In the genomic region with DNA sequence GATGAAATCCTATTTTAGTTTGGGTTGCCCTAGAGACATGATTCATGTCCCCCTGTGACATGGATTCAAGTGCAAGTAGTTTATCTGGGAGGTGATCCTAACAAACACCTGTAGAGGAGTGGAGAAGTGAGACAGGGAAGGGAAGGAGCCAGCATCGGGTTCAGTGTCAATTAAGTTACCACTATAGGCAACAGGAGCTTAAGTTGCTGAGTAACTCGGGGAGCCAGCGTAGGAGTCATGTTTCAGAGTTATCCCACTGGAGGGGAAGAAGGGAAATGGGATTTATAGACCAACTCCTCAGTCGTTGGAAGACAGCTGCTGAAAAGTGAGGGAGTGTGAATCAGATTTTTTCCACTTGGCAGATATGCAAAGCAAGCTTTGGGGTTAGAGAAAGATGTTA, we compare ENCODE assay signal across 12 cellular contexts. TPM values are rescaled to one million over a fixed set of nuclear protein-coding genes. Genes with fewer than 3 reads are reported as not detected.
DNase-seq lines count a peak whose midpoint lies in the region; TF ChIP-seq lines count a peak whose summit lies in the region.
"Had no signal": no experiment of that assay in that cellular context is flagged by ENCODE, and none has a peak within 500 bp of the region (broad histone marks: within the 10 kb centered on the region; RNA-seq: fewer than 3 reads in every experiment).

No MANE protein-coding gene starts in this region.

- H3K36me3 ChIP-seq in fibroblast of lung (ENCODE audit: control insufficient read depth, insufficient read depth, low read length) = no peaks in the 10 kb centered on the region
- H3K36me3 ChIP-seq: breast epithelium had no signal

- TF ChIP-seq CTCF in fibroblast of lung (conservative IDR thresholded peaks at IDR 0.05 in 1 of 2, IDR thresholded peaks at IDR 0.05 in 1 of 2; ENCODE audit: low read depth in 1 of 2, low read length in 2 of 2) = no peak

- peaks cover 6% of the 10 kb centered on the region for H3K4me1 ChIP-seq in fibroblast of lung (ENCODE audit: control insufficient read depth, extremely low read depth, insufficient read depth, low read length)
- H3K4me1 ChIP-seq: breast epithelium had no signal

- H3K4me3 ChIP-seq in fibroblast of lung (replicated peaks in 1 of 4; ENCODE audit: control extremely low read depth in 1 of 4, insufficient read depth in 1 of 4, low read depth in 3 of 4, low read length in 4 of 4) = no peak overlapping the region
- H3K4me3 ChIP-seq: breast epithelium, psoas muscle had no signal

- peak overlapping the region; percentile 16 for H3K27ac ChIP-seq in fibroblast of lung (ENCODE audit: insufficient read depth, low read length)
- H3K27ac ChIP-seq: breast epithelium, psoas muscle had no signal

- H3K9me3 ChIP-seq in fibroblast of lung (ENCODE audit: control insufficient read depth, insufficient read depth, low read depth, low read length) = no peaks in the 10 kb centered on the region
- H3K9me3 ChIP-seq: breast epithelium, psoas muscle had no signal

- H3K4me2 ChIP-seq in fibroblast of lung (ENCODE audit: extremely low read depth, insufficient read depth, low read length) = peak overlapping the region; percentile 35

- DNase-seq in NCI-H2171 treated with DMSO at 0.1 percent for 48 hours (lab: John Stamatoyannopoulos, UW) (peak; percentile 9), NCI-H2171 (lab: John Stamatoyannopoulos, UW) (no peak), NCI-H69 (lab: John Stamatoyannopoulos, UW) (peak; percentile 4), fibroblast of lung (ENCODE audit: low read depth in 2 of 2) (peak; percentile 77 to 84), non-pigmented ciliary epithelial cell (ENCODE audit: low read depth) (peak; percentile 26), inferior parietal cortex (ENCODE audit: extremely low spot score) (no peak), GF-D8 (lab: John Stamatoyannopoulos, UW) (no peak), anterior cingulate cortex (lab: John Stamatoyannopoulos, UW) (no peak)
- DNase-seq: 8988T, MV-4-11, psoas muscle had no signal

- H3K9ac ChIP-seq in fibroblast of lung (ENCODE audit: insufficient read depth, low read length) = no peak overlapping the region

- H3K27me3 ChIP-seq in fibroblast of lung (ENCODE audit: control insufficient read depth, insufficient read depth, low read length) = no peaks in the 10 kb centered on the region
- H3K27me3 ChIP-seq: breast epithelium had no signal

- H2AFZ ChIP-seq in fibroblast of lung (ENCODE audit: low read length) = no peak overlapping the region

- no peaks in the 10 kb centered on the region for H3K79me2 ChIP-seq in fibroblast of lung (ENCODE audit: control insufficient read depth, insufficient read depth, low read length)

- no peaks in the 10 kb centered on the region for H4K20me1 ChIP-seq in fibroblast of lung (ENCODE audit: control insufficient read depth, extremely low read depth, insufficient read depth, low read length)

RNA-seq across cellular contexts. Expression of a gene that starts 54.9 kb away (rescaled TPM):
- total RNA-seq in fibroblast of lung = 23.1 and 26.7 TPM in 2 replicates
- 24.7 and 37.4 TPM in 2 replicates for polyA plus RNA-seq in fibroblast of lung
- polyA plus RNA-seq in fibroblast of lung (2012) = 8.9 and 14.9 TPM in 2 replicates
- 20.5 and 33.1 TPM in 2 replicates for polyA minus RNA-seq in fibroblast of lung (ENCODE audit: low replicate concordance)

RNA-seq across cellular contexts. Expression of a gene that starts 56.1 kb away (rescaled TPM):
- 18.5 and 22.1 TPM in 2 replicates for total RNA-seq in fibroblast of lung
- polyA plus RNA-seq in fibroblast of lung = 25.2 and 43.7 TPM in 2 replicates
- polyA plus RNA-seq in fibroblast of lung (2012) = 14.9 and 21.1 TPM in 2 replicates
- polyA minus RNA-seq in fibroblast of lung (ENCODE audit: low replicate concordance) = 2.3 and 3.8 TPM in 2 replicates

Comparison
In these comparisons a context has a peak if more than half of its experiments do, and no peak if none do; other contexts are left out.
1. DNase-seq: peak in NCI-H2171 treated with DMSO at 0.1 percent for 48 hours (single experiment), NCI-H69 (single experiment), fibroblast of lung (2 of 2) and non-pigmented ciliary epithelial cell (single experiment); none in NCI-H2171 (single experiment), inferior parietal cortex (single experiment), GF-D8 (single experiment) and anterior cingulate cortex (0 of 58).